ENCODE assay signal across 16 cellular contexts in the genomic region with DNA sequence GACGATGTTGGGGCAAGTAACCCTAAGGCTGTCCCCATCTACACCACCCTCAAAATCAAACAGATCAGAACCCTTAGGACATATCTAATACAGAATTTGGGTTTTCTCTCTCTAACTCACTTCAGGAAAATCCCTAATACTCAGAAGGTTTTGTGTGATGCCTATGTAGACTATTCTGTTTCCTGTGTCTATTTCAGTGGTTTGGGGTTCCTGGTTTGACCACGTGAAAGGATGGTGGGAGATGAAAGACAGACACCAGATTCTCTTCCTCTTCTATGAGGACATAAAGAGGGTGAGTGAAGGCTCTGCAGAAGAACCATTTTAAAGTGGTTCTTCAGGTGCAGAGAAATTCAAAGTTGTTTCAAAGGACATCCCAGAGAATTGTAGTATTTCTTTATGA. TPM values are rescaled to one million over a fixed set of nuclear protein-coding genes. Genes with fewer than 3 reads are reported as not detected.
DNase-seq lines count a peak whose midpoint lies in the region; ATAC-seq and FAIRE-seq lines count a peak whose summit lies in the region.
"Had no signal": no experiment of that assay in that cellular context is flagged by ENCODE, and none has a peak within 500 bp of the region (broad histone marks: within the 10 kb centered on the region; RNA-seq: fewer than 3 reads in every experiment).

No MANE protein-coding gene starts in this region.

- no peaks in the 10 kb centered on the region for H3K9me3 ChIP-seq in GM23248 (ENCODE audit: low read depth)
- H3K9me3 ChIP-seq in small intestine (ENCODE audit: control insufficient read depth, low read depth) = no peaks in the 10 kb centered on the region
- H3K9me3 ChIP-seq: right lobe of liver had no signal

- no peaks in the 10 kb centered on the region for H3F3A ChIP-seq in GM23248 (ENCODE audit: insufficient read depth)

- no peaks in the 10 kb centered on the region for H4K20me1 ChIP-seq in GM23248 (ENCODE audit: insufficient read depth)

- H3K27ac ChIP-seq in GM23248 = no peak overlapping the region
- H3K27ac ChIP-seq in small intestine (ENCODE audit: low read depth in 1 of 2, low read length in 1 of 2) = no peak overlapping the region
- H3K27ac ChIP-seq: right lobe of liver, WERI-Rb-1 had no signal

- DNase-seq in pons (ENCODE audit: low spot score) (peak; percentile 66), GM23248 (no peak), small intestine (no peak)
- DNase-seq in activated CD4-positive, alpha-beta T cell treated with anti-CD3 and anti-CD28 coated beads for 1 hour = no peak
- DNase-seq: CD8-positive, alpha-beta T cell; cerebellar nuclear complex; natural killer cell; NCI-H2171 treated with DMSO at 0.1 percent for 48 hours; OCI-M1; right lobe of liver; WERI-Rb-1 had no signal

- peak; percentile 54 for ATAC-seq in GM18858 (IDR thresholded peaks at IDR 0.05; ENCODE audit: unreplicated experiment)
- peak; percentile 79 for ATAC-seq in GM21447 (IDR thresholded peaks at IDR 0.05; ENCODE audit: unreplicated experiment)
- peak; percentile 49 for ATAC-seq in HG03095 (IDR thresholded peaks at IDR 0.05; ENCODE audit: unreplicated experiment)
- ATAC-seq: CD8-positive, alpha-beta T cell; right lobe of liver; SK-N-SH treated with all-trans-retinoic acid at 6 μM for 48 hours had no signal

- no peak overlapping the region for H3K4me2 ChIP-seq in GM23248 (ENCODE audit: unreplicated experiment)

- FAIRE-seq in small intestine (lab: Jason Lieb, UNC) = no peak
- FAIRE-seq: G401.6 had no signal

- no peak overlapping the region for H2AFZ ChIP-seq in GM23248

- 67 to 78% methylated on average over 2 of the region's 2 CpGs for WGBS in GM23248 (ENCODE audit: low coverage in 1 of 2, low lambda C conversion rate in 2 of 2, missing lambda C conversion rate in 2 of 2), 2 experiments
- WGBS in small intestine, 3 donors = 74 to 93% (median 78%) methylated on average over 2 of the region's 2 CpGs

- peaks cover 6% of the 10 kb centered on the region for H3K4me1 ChIP-seq in GM23248 (ENCODE audit: insufficient read depth)
- no peaks in the 10 kb centered on the region for H3K4me1 ChIP-seq in small intestine (ENCODE audit: control insufficient read depth in 2 of 2, insufficient read depth in 1 of 2, low read depth in 1 of 2, low read length in 1 of 2)
- H3K4me1 ChIP-seq: right lobe of liver had no signal

- H3K79me2 ChIP-seq in GM23248 (ENCODE audit: insufficient read depth) = no peaks in the 10 kb centered on the region

- no peak overlapping the region for H3K9ac ChIP-seq in GM23248

- no peaks in the 10 kb centered on the region for H3K9me2 ChIP-seq in GM23248 (ENCODE audit: insufficient read depth)

- no peak overlapping the region for H3K4me3 ChIP-seq in GM23248
- H3K4me3 ChIP-seq in small intestine (ENCODE audit: low read depth in 1 of 2, low read length in 2 of 2) = no peak overlapping the region
- H3K4me3 ChIP-seq: right lobe of liver had no signal

- no peaks in the 10 kb centered on the region for H3K36me3 ChIP-seq in GM23248 (ENCODE audit: low read depth)
- no peaks in the 10 kb centered on the region for H3K36me3 ChIP-seq in small intestine (ENCODE audit: control insufficient read depth in 2 of 2, insufficient read depth in 2 of 2, low read length in 2 of 2)
- H3K36me3 ChIP-seq: WERI-Rb-1 had no signal

- in situ Hi-C loops in GM23248 (cut with MboI) = no loop called here

- no peaks in the 10 kb centered on the region for H3K27me3 ChIP-seq in GM23248 (replicated peaks; ENCODE audit: insufficient read depth)
- H3K27me3 ChIP-seq in small intestine (ENCODE audit: control insufficient read depth in 2 of 2, insufficient read depth in 2 of 2, low read length in 2 of 2) = no peaks in the 10 kb centered on the region
- H3K27me3 ChIP-seq: right lobe of liver had no signal

RNA-seq across cellular contexts. Expression of gene SULT1C2, which starts 16.3 kb away (rescaled TPM):
- not detected in 2 replicates for total RNA-seq in GM23248 (2014; rRNA removed; shearing (Covaris generic))
- not detected in 2 replicates for polyA plus RNA-seq in GM23248 (2016; fragmentation: Nextera tagmentation; extraction: Ambion mirVana)
- polyA plus RNA-seq in small intestine = 1 to 10 TPM in 2 of 3 donors, not detected in 1; 2.7 to 4.9 TPM
- total RNA-seq: CD8-positive, alpha-beta T cell; natural killer cell had no signal
